8 cellular contexts compared by ENCODE assay signal in genomic region chr12:103964805-103965204, GRCh38. TPM values are rescaled to one million over a fixed set of nuclear protein-coding genes. Genes with fewer than 3 reads are reported as not detected.
DNase-seq lines count a peak whose midpoint lies in the region; ATAC-seq lines count a peak whose summit lies in the region.

No MANE protein-coding gene starts in this region.

- peak overlapping the region; percentile 96 for H3K27ac Mint-ChIP-seq in activated CD4-positive, alpha-beta memory T cell treated with anti-CD3 and anti-CD28 coated beads for 36 hours

- peaks cover 20% of the 10 kb centered on the region for H3K36me3 Mint-ChIP-seq in activated CD4-positive, alpha-beta memory T cell treated with anti-CD3 and anti-CD28 coated beads for 36 hours

- no peaks in the 10 kb centered on the region for H3K27me3 Mint-ChIP-seq in activated CD4-positive, alpha-beta memory T cell treated with anti-CD3 and anti-CD28 coated beads for 36 hours

- DNase-seq in H7 (no peak), right cardiac atrium (no peak), midbrain (lab: John Stamatoyannopoulos, UW) (no peak), iPS-NIHi11 (ENCODE audit: low spot score) (no peak)
- no peak for DNase-seq in activated CD4-positive, alpha-beta memory T cell treated with anti-CD3 and anti-CD28 coated beads for 36 hours

- H3K4me1 ChIP-seq in right cardiac atrium (ENCODE audit: control insufficient read depth, insufficient read depth, low read length) (peaks cover 5% of the 10 kb centered on the region), skeletal muscle satellite cell (ENCODE audit: control insufficient read depth, insufficient read depth, low read length) (peaks cover 23% of the 10 kb centered on the region)

- POLR2A ChIA-PET in activated CD4-positive, alpha-beta memory T cell treated with anti-CD3 and anti-CD28 coated beads for 36 hours (lab: Charles Lee) = interaction anchor here (1.3 to 3.3 kb wide), 8 partner anchors 8 to 322 kb away, joined by 3 to 72 read pairs (median 11); partner anchors contain the start of genes HCFC2, HSP90B1 and NFYB

- CTCF ChIA-PET in activated CD4-positive, alpha-beta memory T cell treated with anti-CD3 and anti-CD28 coated beads for 36 hours (lab: Charles Lee) = interaction anchor here (1.1 to 3.2 kb wide), 6 partner anchors 8 to 324 kb away, joined by 3 to 15 read pairs (median 4); partner anchors contain the start of gene NFYB

- H3K36me3 ChIP-seq in H7 (replicated peaks; ENCODE audit: control insufficient read depth, insufficient read depth, low read length) = no peaks in the 10 kb centered on the region
- peaks cover 4% of the 10 kb centered on the region for H3K36me3 ChIP-seq in skeletal muscle satellite cell (ENCODE audit: insufficient read depth, low read length)

- H3K27me3 ChIP-seq in H7 (ENCODE audit: control insufficient read depth, insufficient read depth, low read length) (no peaks in the 10 kb centered on the region), right cardiac atrium (ENCODE audit: control insufficient read depth, insufficient read depth) (no peaks in the 10 kb centered on the region), skeletal muscle satellite cell (ENCODE audit: control insufficient read depth, insufficient read depth, low read length) (no peaks in the 10 kb centered on the region)

- whole genome bisulfite sequencing in right cardiac atrium = 16% methylated on average over 3 of the region's 3 CpGs

- peak overlapping the region; percentile 96 for H3K4me3 Mint-ChIP-seq in activated CD4-positive, alpha-beta memory T cell treated with anti-CD3 and anti-CD28 coated beads for 36 hours

- ATAC-seq in right cardiac atrium (no peak), GM21390 (IDR thresholded peaks at IDR 0.05; ENCODE audit: unreplicated experiment) (no peak), GM21529 (IDR thresholded peaks at IDR 0.05; ENCODE audit: unreplicated experiment) (no peak)

- H3K9me3 ChIP-seq in right cardiac atrium (ENCODE audit: control insufficient read depth, low read length) = no peaks in the 10 kb centered on the region
- no peaks in the 10 kb centered on the region for H3K9me3 ChIP-seq in skeletal muscle satellite cell (replicated peaks; ENCODE audit: low read length)

- peak overlapping the region; percentile 90 for H3K4me2 ChIP-seq in skeletal muscle satellite cell (ENCODE audit: low read length)

- H3K9me3 Mint-ChIP-seq in activated CD4-positive, alpha-beta memory T cell treated with anti-CD3 and anti-CD28 coated beads for 36 hours = no peaks in the 10 kb centered on the region

- H3K27ac ChIP-seq in right cardiac atrium (ENCODE audit: low read length) = no peak overlapping the region

- intact Hi-C loops in activated CD4-positive, alpha-beta memory T cell treated with anti-CD3 and anti-CD28 coated beads for 36 hours (cut with micrococcal nuclease) = loop anchor here (1.0 to 5.0 kb wide), 9 partner anchors 8 to 1142 kb away; partner anchors contain the start of genes HCFC2, HSP90B1, NFYB and NT5DC3
- intact Hi-C loops in right cardiac atrium (cut with DNase I) = loop anchor here in 2 of 4 donors (10.0 kb wide), 2 partner anchors 100 to 150 kb away; partner anchors contain the start of gene HCFC2 (in 2 of the 2)

- peak overlapping the region; percentile 98 for H3K9ac ChIP-seq in skeletal muscle satellite cell (ENCODE audit: low read depth, low read length)

- H3K4me3 ChIP-seq in H7 (ENCODE audit: insufficient read depth, low read depth, low read length) (peak overlapping the region; percentile 81), right cardiac atrium (ENCODE audit: low read length) (peak overlapping the region; percentile 81), skeletal muscle satellite cell (ENCODE audit: low read length) (peak overlapping the region; percentile 91)

- peaks cover 50% of the 10 kb centered on the region for H3K4me1 Mint-ChIP-seq in activated CD4-positive, alpha-beta memory T cell treated with anti-CD3 and anti-CD28 coated beads for 36 hours (ENCODE audit: low read depth)

RNA-seq across cellular contexts. Expression of gene TDG, which starts 0.9 kb away (rescaled TPM):
- 41.2 and 41.4 TPM in 2 replicates for total RNA-seq in H7 (2014; rRNA removed; shearing (Covaris generic))
- 10 to 100 TPM; 29.1 to 29.7 TPM for total RNA-seq in activated CD4-positive, alpha-beta memory T cell treated with anti-CD3 and anti-CD28 coated beads for 36 hours
- total RNA-seq in right cardiac atrium = 10 to 100 TPM; 10.6 to 17.7 (median 12.4) TPM
- 9.8 TPM for polyA plus RNA-seq in right cardiac atrium
- total RNA-seq in skeletal muscle satellite cell (2012; rRNA removed) = 15.5 and 17.5 TPM in 2 replicates

RNA-seq across cellular contexts. Expression of gene HSP90B1, which starts 34.6 kb away (rescaled TPM):
- total RNA-seq in H7 (2014; rRNA removed; shearing (Covaris generic)) = 602 and 610 TPM in 2 replicates
- total RNA-seq in activated CD4-positive, alpha-beta memory T cell treated with anti-CD3 and anti-CD28 coated beads for 36 hours = 100 to 1,000 TPM; 452 to 453 TPM
- total RNA-seq in right cardiac atrium = 100 to 1,000 TPM; 292 to 625 (median 497) TPM
- 369 TPM for polyA plus RNA-seq in right cardiac atrium
- total RNA-seq in skeletal muscle satellite cell (2012; rRNA removed) = 509 and 517 TPM in 2 replicates
